ENCODE assay signal across 25 cellular contexts in the genomic region with DNA sequence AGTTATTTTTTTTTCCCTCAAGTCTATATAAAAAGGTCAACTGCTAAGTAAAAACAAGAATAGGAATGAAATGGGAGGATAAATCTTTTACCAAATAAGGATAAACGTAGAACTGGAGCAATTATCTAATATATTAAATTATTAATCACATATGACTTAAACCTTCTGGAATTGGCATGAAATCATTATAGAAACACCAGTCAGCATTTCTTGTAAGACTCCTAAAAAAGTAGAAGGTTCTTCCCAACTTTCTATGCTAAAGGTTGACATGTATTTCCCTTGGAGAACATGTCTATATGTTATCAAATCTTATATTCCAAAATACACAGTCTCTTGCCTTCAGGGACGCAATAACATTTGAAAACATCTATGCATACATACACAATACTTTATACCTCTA.
DNase-seq lines count a peak whose midpoint lies in the region; ATAC-seq, FAIRE-seq and TF ChIP-seq lines count a peak whose summit lies in the region.
"Had no signal": no experiment of that assay in that cellular context is flagged by ENCODE, and none has a peak within 500 bp of the region (broad histone marks: within the 10 kb centered on the region; RNA-seq: fewer than 3 reads in every experiment).

No MANE protein-coding gene starts in this region.

- H2AFZ ChIP-seq in HepG2 (ENCODE audit: low read length), result no peak overlapping the region
- H2AFZ ChIP-seq in K562 (ENCODE audit: low read depth, low read length), result no peak overlapping the region

- BruUV-seq in HepG2 (replicated peaks; lab: Mats Ljungman, UMichigan) (no TSS peak), K562 (replicated peaks; lab: Mats Ljungman, UMichigan) (no TSS peak)

- H3K36me3 ChIP-seq in HepG2 (replicated peaks in 1 of 2; ENCODE audit: control insufficient read depth in 1 of 2, insufficient read depth in 2 of 2, low read length in 2 of 2), result no peaks in the 10 kb centered on the region
- no peaks in the 10 kb centered on the region for H3K36me3 ChIP-seq in right lobe of liver
- H3K36me3 ChIP-seq in K562 (ENCODE audit: control insufficient read depth, insufficient read depth, low read length), result no peaks in the 10 kb centered on the region
- H3K36me3 ChIP-seq: BE2C, BLaER1 had no signal

- TF ChIP-seq CTCF in HepG2 (CRISPR knock-in tag; IDR thresholded peaks at IDR 0.05) (no peak), right lobe of liver (IDR thresholded peaks at IDR 0.05) (no peak), K562 (IDR thresholded peaks at IDR 0.05 in 2 of 3, conservative IDR thresholded peaks at IDR 0.05 in 1 of 3; ENCODE audit: insufficient read depth in 2 of 3, low read depth in 1 of 3, low read length in 3 of 3) (no peak), fibroblast of mammary gland (conservative IDR thresholded peaks at IDR 0.05; ENCODE audit: control insufficient read depth, insufficient read depth, low read depth, low read length) (no peak)

- FAIRE-seq in HepG2 (lab: Jason Lieb, UNC) (no peak), H54 (lab: Jason Lieb, UNC) (peak; percentile 57), K562 (lab: Jason Lieb, UNC) (no peak)
- FAIRE-seq: GM12891, GM19239 had no signal

- H3K27ac ChIP-seq in HepG2 (ENCODE audit: extremely low read length, insufficient read depth, low read length) (no peak overlapping the region), right lobe of liver (no peak overlapping the region), K562 (ENCODE audit: extremely low read depth, low read depth, low read length) (no peak overlapping the region)
- H3K27ac ChIP-seq: 22Rv1, BLaER1 had no signal

- 100% methylated on average over 2 of the region's 2 CpGs for WGBS in HepG2 (ENCODE audit: low lambda C conversion rate)
- 93% methylated on average over 2 of the region's 2 CpGs for WGBS in right lobe of liver (ENCODE audit: insufficient coverage, low coverage, low lambda C conversion rate, missing lambda C conversion rate)
- 0% methylated on average over 2 of the region's 2 CpGs for WGBS in K562 (ENCODE audit: insufficient coverage, low coverage, missing lambda C conversion rate)

- in situ Hi-C loops in HepG2 (cut with HindIII; ENCODE audit: extremely low pct_ligation_motif_present, low pct_unique_long_range_greater_than_20kb) (no loop called here), K562 (cut with MboI) (no loop called here)

- no peak overlapping the region for H3K4me3 ChIP-seq in HepG2 (replicated peaks in 1 of 3; ENCODE audit: insufficient read depth in 1 of 3, low read depth in 2 of 3, low read length in 3 of 3)
- no peak overlapping the region for H3K4me3 ChIP-seq in right lobe of liver
- H3K4me3 ChIP-seq in K562, result no peak overlapping the region
- H3K4me3 ChIP-seq in fibroblast of mammary gland (ENCODE audit: control insufficient read depth, low read depth, low read length), result no peak overlapping the region
- H3K4me3 ChIP-seq: BLaER1 had no signal

- no peaks in the 10 kb centered on the region for H3K4me1 ChIP-seq in HepG2 (ENCODE audit: insufficient read depth, low read length)
- no peaks in the 10 kb centered on the region for H3K4me1 ChIP-seq in right lobe of liver
- H3K4me1 ChIP-seq in K562 (replicated peaks in 1 of 2; ENCODE audit: control insufficient read depth in 2 of 2, insufficient read depth in 2 of 2, low read length in 2 of 2), result peaks cover 0 to under 1% of the 10 kb centered on the region in 2 experiments; a peak in 1 of 5 replicates
- H3K4me1 ChIP-seq: BE2C, BLaER1 had no signal

- TF ChIP-seq POLR2A in HepG2 (IDR thresholded peaks at IDR 0.05; ENCODE audit: insufficient read depth in 1 of 2, low read depth in 2 of 2, low read length in 2 of 2), result no peak
- TF ChIP-seq POLR2A in right lobe of liver (IDR thresholded peaks at IDR 0.05), result no peak
- no peak for TF ChIP-seq POLR2A in H54 (IDR thresholded peaks at IDR 0.05; ENCODE audit: low read depth, low read length)
- no peak for TF ChIP-seq POLR2A in K562 (conservative IDR thresholded peaks at IDR 0.05)

- CTCF ChIA-PET in HepG2 (lab: Yijun Ruan, JAX; ENCODE audit: low intra/inter-chr PET ratio, low total read pairs), result no interaction called here
- CTCF ChIA-PET in K562 (lab: Yijun Ruan, JAX; ENCODE audit: low intra/inter-chr PET ratio), result no interaction called here

- no peak for TF ChIP-seq EP300 in HepG2 (IDR thresholded peaks at IDR 0.05; ENCODE audit: low read depth in 2 of 2, low read length in 2 of 2)
- no peak for TF ChIP-seq EP300 in HepG2 (CRISPR knock-in tag; IDR thresholded peaks at IDR 0.05; ENCODE audit: borderline replicate concordance)
- no peak for TF ChIP-seq EP300 in K562 (IDR thresholded peaks at IDR 0.05; ENCODE audit: low read length)

- H3K27me3 ChIP-seq in HepG2 (ENCODE audit: control insufficient read depth in 1 of 2, insufficient read depth in 2 of 2, low read length in 2 of 2) (no peaks in the 10 kb centered on the region), right lobe of liver (no peaks in the 10 kb centered on the region), K562 (ENCODE audit: control insufficient read depth in 2 of 2, insufficient read depth in 2 of 2, low read length in 2 of 2) (no peaks in the 10 kb centered on the region)
- H3K27me3 ChIP-seq: BE2C, BLaER1 had no signal

- ATAC-seq in HepG2 (no peak), right lobe of liver (no peak), K562 (no peak)

- H3K9ac ChIP-seq in HepG2 (ENCODE audit: insufficient read depth, low read depth, low read length) (no peak overlapping the region), K562 (ENCODE audit: insufficient read depth in 1 of 2, low read depth in 2 of 2, low read length in 2 of 2) (no peak overlapping the region)
- H3K9ac ChIP-seq: BLaER1 had no signal

- no peaks in the 10 kb centered on the region for H3K79me2 ChIP-seq in HepG2 (ENCODE audit: insufficient read depth, low read length)
- H3K79me2 ChIP-seq in K562 (ENCODE audit: control insufficient read depth, insufficient read depth, low read length), result no peaks in the 10 kb centered on the region

- intact Hi-C loops in HepG2 (cut with micrococcal nuclease; ENCODE audit: unreplicated experiment) (no loop called here), right lobe of liver (cut with DNase I) (no loop called here), K562 (cut with micrococcal nuclease) (no loop called here)

- H3K4me2 ChIP-seq in HepG2 (ENCODE audit: low read depth, low read length) (no peak overlapping the region), K562 (ENCODE audit: insufficient read depth, low read length) (no peak overlapping the region)
- H3K4me2 ChIP-seq: BLaER1 had no signal

- POLR2A ChIA-PET in HepG2 (lab: Yijun Ruan, JAX) (no interaction called here), K562 (lab: Yijun Ruan, JAX) (no interaction called here)

- DNase-seq in HepG2 (ENCODE audit: low spot score) (no peak), right lobe of liver (no peak), H54 (ENCODE audit: insufficient read length, low spot score) (no peak), K562 (ENCODE audit: extremely low read depth in 1 of 4, low spot score in 3 of 4) (no peak), fibroblast of mammary gland (ENCODE audit: low read depth) (peak; percentile 7)
- DNase-seq in stimulated activated CD8-positive, alpha-beta memory T cell treated with anti-CD3 and anti-CD28 coated beads, Interleukin-4, amount 100 ng/mL, for 48 hours, result no peak
- no peak for DNase-seq in activated CD4-positive, alpha-beta T cell treated with anti-CD3 and anti-CD28 coated beads for 4 hours
- no peak for DNase-seq in activated effector memory CD4-positive, alpha-beta T cell treated with Interleukin-2 at 50 U/mL for 16 hours
- DNase-seq: ACHN; BE2C; C1 segment of cervical spinal cord; CD4-positive, alpha-beta memory T cell; CD4-positive, CD25-positive, alpha-beta regulatory T cell; CD8-positive, alpha-beta memory T cell; COR-L47; DMS 273 treated with DMSO at 0.1 percent for 48 hours; DMS153; DMS53; DMS79; DND-41; GF-D8 had no signal

- H4K20me1 ChIP-seq in HepG2 (ENCODE audit: insufficient read depth, low read length) (peaks cover 7% of the 10 kb centered on the region; the same call in 1 of the 2 replicates), K562 (replicated peaks; ENCODE audit: control insufficient read depth, insufficient read depth, low read length) (no peaks in the 10 kb centered on the region)
- H4K20me1 ChIP-seq: BLaER1 had no signal

- no peaks in the 10 kb centered on the region for H3K9me1 ChIP-seq in K562 (ENCODE audit: control insufficient read depth, insufficient read depth, low read length)

- no peaks in the 10 kb centered on the region for H3K9me3 ChIP-seq in HepG2 (ENCODE audit: low read length)
- H3K9me3 ChIP-seq in right lobe of liver, result no peaks in the 10 kb centered on the region
- H3K9me3 ChIP-seq in K562 (replicated peaks; ENCODE audit: control insufficient read depth, insufficient read depth, low read depth, low read length), result no peaks in the 10 kb centered on the region
- H3K9me3 ChIP-seq: BE2C had no signal

- TF ChIP-seq RAD21 in HepG2 (CRISPR knock-in tag; IDR thresholded peaks at IDR 0.05), result no peak
- TF ChIP-seq RAD21 in K562 (CRISPR knock-in tag; conservative IDR thresholded peaks at IDR 0.05 in 1 of 2, IDR thresholded peaks at IDR 0.05 in 1 of 2), result no peak

TF ChIP-seq in K562, 482 proteins besides CTCF, POLR2A, EP300 and RAD21:
- TF ChIP-seq PHB (CRISPR knock-in tag; IDR thresholded peaks at IDR 0.05), result no peak
- TF ChIP-seq ZNF316 (IDR thresholded peaks at IDR 0.05), result peak; percentile 49
